ENCODE assay signal across 8 cellular contexts in genomic region chr22:22955866-22956535, GRCh38.
DNase-seq lines count a peak whose midpoint lies in the region; ATAC-seq and TF ChIP-seq lines count a peak whose summit lies in the region.

No MANE protein-coding gene starts in this region.

- H3K27ac ChIP-seq in RWPE2 (ENCODE audit: poor library complexity, severe bottlenecking) = no peak overlapping the region
- H3K27ac ChIP-seq in trophoblast cell (ENCODE audit: low read depth, low read length) = no peak overlapping the region
- H3K27ac ChIP-seq in aorta (ENCODE audit: low read depth in 1 of 2, low read length in 2 of 2) = no peak overlapping the region

- peak overlapping the region in 2 of 3 donors; percentile 29 to 53 for H3K27ac Mint-ChIP-seq in IgD-negative memory B cell

- WGBS in trophoblast cell (ENCODE audit: extremely low coverage, insufficient coverage, insufficient read length) = no CpG with 5 or more reads among the region's 8 CpGs
- 19 to 20% methylated on average over 8 of the region's 8 CpGs for WGBS in aorta, 2 donors

- H3K18ac ChIP-seq in trophoblast cell (ENCODE audit: low read length) = no peak overlapping the region

- H3K4me1 ChIP-seq in RWPE2 (ENCODE audit: insufficient read depth, poor library complexity, severe bottlenecking) (no peaks in the 10 kb centered on the region), trophoblast cell (ENCODE audit: control insufficient read depth in 1 of 2, insufficient read depth in 2 of 2, low read length in 2 of 2) (no peaks in the 10 kb centered on the region), aorta (ENCODE audit: control insufficient read depth in 1 of 2, insufficient read depth in 2 of 2, low read length in 2 of 2) (no peaks in the 10 kb centered on the region)

- H2AFZ ChIP-seq in trophoblast cell (ENCODE audit: insufficient read depth, low read length, poor library complexity) = no peak overlapping the region

- H3K9me3 ChIP-seq in RWPE2 (ENCODE audit: severe bottlenecking) = peaks cover 23% of the 10 kb centered on the region
- H3K9me3 ChIP-seq in trophoblast cell (ENCODE audit: insufficient read depth, low read depth, low read length) = peaks cover 4% of the 10 kb centered on the region
- H3K9me3 ChIP-seq in aorta (ENCODE audit: control insufficient read depth, low read length) = no peaks in the 10 kb centered on the region

- no peak overlapping the region for H4K8ac ChIP-seq in trophoblast cell (ENCODE audit: low read depth, low read length)

- in situ Hi-C loops in Caki2 (cut with HindIII; ENCODE audit: low pct_unique_long_range_greater_than_20kb, low sequenced_read_pairs) = no loop called here

- H2AK5ac ChIP-seq in trophoblast cell (ENCODE audit: low read length) = no peak overlapping the region

- H3K4me3 ChIP-seq in RWPE2 (ENCODE audit: severe bottlenecking) (no peak overlapping the region), trophoblast cell (ENCODE audit: low read depth, low read length) (no peak overlapping the region), aorta (ENCODE audit: low read length in 2 of 2) (no peak overlapping the region)

- no peak overlapping the region for H2BK120ac ChIP-seq in trophoblast cell (ENCODE audit: insufficient read depth, low read length, poor library complexity)

- H4K12ac ChIP-seq in trophoblast cell (ENCODE audit: low read depth, low read length) = no peak overlapping the region

- no peak overlapping the region for H3K9ac ChIP-seq in trophoblast cell (ENCODE audit: low read length)

- no peak overlapping the region for H3K23ac ChIP-seq in trophoblast cell (ENCODE audit: low read length)

- no peaks in the 10 kb centered on the region for H3K79me2 ChIP-seq in trophoblast cell (ENCODE audit: control insufficient read depth, insufficient read depth, low read length, poor library complexity)

- H2BK5ac ChIP-seq in trophoblast cell (ENCODE audit: low read depth, low read length, poor library complexity) = no peak overlapping the region

- peaks cover 18 to 25% (median 21%) of the 10 kb centered on the region in 3 donors for H3K4me1 Mint-ChIP-seq in IgD-negative memory B cell

- peaks cover 24% of the 10 kb centered on the region for H3K27me3 Mint-ChIP-seq in IgD-negative memory B cell

- no peak overlapping the region for H4K91ac ChIP-seq in trophoblast cell (ENCODE audit: low read depth, low read length)

- no peaks in the 10 kb centered on the region for H3K79me1 ChIP-seq in trophoblast cell (ENCODE audit: low read length)

- ATAC-seq in RWPE2 (ENCODE audit: low read depth) = peak; percentile 85
- peak; percentile 68 for ATAC-seq in aorta (ENCODE audit: low FRiP score)
- no peak for ATAC-seq in HG03095 (IDR thresholded peaks at IDR 0.05; ENCODE audit: unreplicated experiment)

- H3K4me3 Mint-ChIP-seq in IgD-negative memory B cell = peak overlapping the region in 1 of 4 donors; percentile 46

- no peak overlapping the region for H3K4ac ChIP-seq in trophoblast cell (ENCODE audit: low read depth, low read length)

- H2BK12ac ChIP-seq in trophoblast cell (ENCODE audit: low read length) = no peak overlapping the region

- H3K36me3 ChIP-seq in RWPE2 (ENCODE audit: low read depth) (no peaks in the 10 kb centered on the region), trophoblast cell (ENCODE audit: control insufficient read depth in 1 of 2, insufficient read depth in 2 of 2, low read length in 2 of 2) (no peaks in the 10 kb centered on the region), aorta (ENCODE audit: control insufficient read depth in 1 of 2, insufficient read depth in 2 of 2, low read length in 1 of 2) (no peaks in the 10 kb centered on the region)

- H3K27me3 ChIP-seq in RWPE2 (ENCODE audit: insufficient read depth, poor library complexity, severe bottlenecking) (peaks cover 19% of the 10 kb centered on the region), trophoblast cell (ENCODE audit: insufficient read depth, low read length) (no peaks in the 10 kb centered on the region), aorta (ENCODE audit: control insufficient read depth in 1 of 2, insufficient read depth in 2 of 2, low read length in 1 of 2) (peaks cover 0 to 2% of the 10 kb centered on the region in 2 donors)

- peaks cover under 1 to 3% (median 2%) of the 10 kb centered on the region in 3 donors for H3K9me3 Mint-ChIP-seq in IgD-negative memory B cell

- DNase-seq in Caki2 (ENCODE audit: low read depth) (peak; percentile 42), RWPE2 (ENCODE audit: low spot score) (no peak), glomerular endothelial cell (ENCODE audit: extremely low read depth, low read depth, low spot score) (peak; percentile 22), trophoblast cell (peak; percentile 46 to 81), aorta (peak in 1 of 2 donors; percentile 68)
- DNase-seq in activated naive CD4-positive, alpha-beta T cell (lab: John Stamatoyannopoulos, UW) = peak in 3 of 4 experiments; percentile 17 to 36 (median 19)

- no peak overlapping the region for H3K4me2 ChIP-seq in trophoblast cell (ENCODE audit: low read length)

- intact Hi-C loops in aorta (cut with DNase I) = loop anchor here (5.0 to 10.0 kb wide), 2 partner anchors 109 to 429 kb away; no protein-coding TSS in a partner anchor

- peak; percentile 85 for TF ChIP-seq CTCF in RWPE2 (IDR thresholded peaks at IDR 0.05; ENCODE audit: poor library complexity, severe bottlenecking)

- H3K14ac ChIP-seq in trophoblast cell (ENCODE audit: low read length) = no peak overlapping the region

- no peaks in the 10 kb centered on the region for H3K36me3 Mint-ChIP-seq in IgD-negative memory B cell
